In the genomic region with DNA sequence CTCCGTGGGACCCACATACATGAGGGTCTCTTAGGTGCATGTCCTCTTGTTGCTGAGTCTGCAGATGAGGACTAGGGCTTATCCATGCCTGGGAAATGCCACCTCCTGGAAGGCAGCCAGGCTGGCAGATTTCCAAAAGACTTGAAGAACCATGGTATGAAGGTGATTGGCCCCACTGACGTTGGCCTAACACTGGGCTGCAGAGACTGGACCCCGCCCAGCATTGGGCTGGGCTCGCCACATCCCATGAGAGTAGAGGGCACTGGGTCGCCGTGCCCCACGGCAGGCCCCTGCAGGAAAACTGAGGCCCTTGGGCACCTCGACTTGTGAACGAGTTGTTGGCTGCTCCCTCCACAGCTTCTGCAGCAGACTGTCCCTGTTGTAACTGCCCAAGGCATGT, we compare ENCODE assay signal across 11 cellular contexts. TPM values are rescaled to one million over a fixed set of nuclear protein-coding genes. Genes with fewer than 3 reads are reported as not detected.
DNase-seq lines count a peak whose midpoint lies in the region; ATAC-seq and TF ChIP-seq lines count a peak whose summit lies in the region.
"Had no signal": no experiment of that assay in that cellular context is flagged by ENCODE, and none has a peak within 500 bp of the region (broad histone marks: within the 10 kb centered on the region; RNA-seq: fewer than 3 reads in every experiment).

No MANE protein-coding gene starts in this region.

- intact Hi-C loops in activated T-helper 2 cell treated with anti-CD3 and anti-CD28 coated beads, Interferon-gamma antibody, Interleukin-2, Interleukin-4, amounts not matched to agents 10 μg/mL and 5 μg/mL and 100 μg/mL, durations not matched to agents 14 hours and 24 hours and 36 hours (cut with micrococcal nuclease): loop anchor here (10.0 kb wide), 1 partner anchor 769 kb away; no protein-coding TSS in a partner anchor
- intact Hi-C loops in uterus (cut with DNase I; ENCODE audit: low total_unique reads): loop anchor here (10.0 kb wide), 1 partner anchor 129 kb away; no protein-coding TSS in a partner anchor

- peaks cover 74% of the 10 kb centered on the region for H3K4me1 Mint-ChIP-seq in stimulated activated naive CD8-positive, alpha-beta T cell treated with anti-CD3 and anti-CD28 coated beads, Interleukin-15, amount 100 ng/mL, for 72 hours
- peaks cover 59% of the 10 kb centered on the region for H3K4me1 Mint-ChIP-seq in activated T-helper 2 cell treated with anti-CD3 and anti-CD28 coated beads, Interferon-gamma antibody, Interleukin-2, Interleukin-4, amounts not matched to agents 10 μg/mL and 5 μg/mL and 100 μg/mL, durations not matched to agents 14 hours and 24 hours and 36 hours (ENCODE audit: low read depth)

- H3K27ac ChIP-seq in uterus: no peak overlapping the region
- H3K27ac ChIP-seq: dorsolateral prefrontal cortex, thoracic aorta had no signal

- no peaks in the 10 kb centered on the region for H3K27me3 Mint-ChIP-seq in stimulated activated naive CD8-positive, alpha-beta T cell treated with anti-CD3 and anti-CD28 coated beads, Interleukin-15, amount 100 ng/mL, for 72 hours
- H3K27me3 Mint-ChIP-seq in activated T-helper 2 cell treated with anti-CD3 and anti-CD28 coated beads, Interferon-gamma antibody, Interleukin-2, Interleukin-4, amounts not matched to agents 10 μg/mL and 5 μg/mL and 100 μg/mL, durations not matched to agents 14 hours and 24 hours and 36 hours (ENCODE audit: low read depth): no peaks in the 10 kb centered on the region
- H3K27me3 Mint-ChIP-seq: IgD-negative memory B cell had no signal

- no peak overlapping the region for H3K4me3 ChIP-seq in uterus
- H3K4me3 ChIP-seq: dorsolateral prefrontal cortex, thoracic aorta had no signal

- TF ChIP-seq POLR2A in uterus (IDR thresholded peaks at IDR 0.05): no peak

- no peak for TF ChIP-seq CTCF in uterus (IDR thresholded peaks at IDR 0.05)
- TF ChIP-seq CTCF in GM20000 (IDR thresholded peaks at IDR 0.05; ENCODE audit: extremely low read depth, missing control alignments): no peak

- H3K36me3 ChIP-seq in uterus: no peaks in the 10 kb centered on the region

- no peak for DNase-seq in stimulated activated naive CD8-positive, alpha-beta T cell treated with anti-CD3 and anti-CD28 coated beads, Interleukin-15, amount 100 ng/mL, for 72 hours
- no peak for DNase-seq in stimulated activated naive CD8-positive, alpha-beta T cell treated with anti-CD3 and anti-CD28 coated beads, Interleukin-15, Interleukin-2, amounts not matched to agents 100 U/mL and 50 U/mL, for 24 hours
- no peak for DNase-seq in activated T-helper 2 cell treated with anti-CD3 and anti-CD28 coated beads, Interferon-gamma antibody, Interleukin-2, Interleukin-4, amounts not matched to agents 10 μg/mL and 5 μg/mL and 100 μg/mL, durations not matched to agents 14 hours and 24 hours and 36 hours (ENCODE audit: low spot score)
- DNase-seq in left lobe of liver (ENCODE audit: low spot score) (peak; percentile 99), uterus (peak; percentile 39 to 52), NCI-H187 (lab: John Stamatoyannopoulos, UW) (no peak), GM20000 (ENCODE audit: low spot score) (no peak)
- DNase-seq: dorsolateral prefrontal cortex had no signal

- no peaks in the 10 kb centered on the region for H3K27me3 ChIP-seq in uterus
- H3K27me3 ChIP-seq: dorsolateral prefrontal cortex had no signal

- peaks cover 72% of the 10 kb centered on the region for H3K36me3 Mint-ChIP-seq in activated T-helper 2 cell treated with anti-CD3 and anti-CD28 coated beads, Interferon-gamma antibody, Interleukin-2, Interleukin-4, amounts not matched to agents 10 μg/mL and 5 μg/mL and 100 μg/mL, durations not matched to agents 14 hours and 24 hours and 36 hours (ENCODE audit: low read depth)

- H3K4me1 ChIP-seq in uterus: no peaks in the 10 kb centered on the region

- peaks cover 0 to 5% of the 10 kb centered on the region in 2 donors for H3K9me3 Mint-ChIP-seq in stimulated activated naive CD8-positive, alpha-beta T cell treated with anti-CD3 and anti-CD28 coated beads, Interleukin-15, amount 100 ng/mL, for 72 hours
- H3K9me3 Mint-ChIP-seq in activated T-helper 2 cell treated with anti-CD3 and anti-CD28 coated beads, Interferon-gamma antibody, Interleukin-2, Interleukin-4, amounts not matched to agents 10 μg/mL and 5 μg/mL and 100 μg/mL, durations not matched to agents 14 hours and 24 hours and 36 hours: no peaks in the 10 kb centered on the region
- H3K9me3 Mint-ChIP-seq: IgD-negative memory B cell had no signal

- no peaks in the 10 kb centered on the region for H3K9me3 ChIP-seq in uterus
- H3K9me3 ChIP-seq: thoracic aorta had no signal

- H3K27ac Mint-ChIP-seq in stimulated activated naive CD8-positive, alpha-beta T cell treated with anti-CD3 and anti-CD28 coated beads, Interleukin-15, amount 100 ng/mL, for 72 hours: peak overlapping the region; percentile 90 to 96
- peak overlapping the region; percentile 88 for H3K27ac Mint-ChIP-seq in activated T-helper 2 cell treated with anti-CD3 and anti-CD28 coated beads, Interferon-gamma antibody, Interleukin-2, Interleukin-4, amounts not matched to agents 10 μg/mL and 5 μg/mL and 100 μg/mL, durations not matched to agents 14 hours and 24 hours and 36 hours

- no peak overlapping the region for H3K4me3 Mint-ChIP-seq in stimulated activated naive CD8-positive, alpha-beta T cell treated with anti-CD3 and anti-CD28 coated beads, Interleukin-15, amount 100 ng/mL, for 72 hours
- no peak overlapping the region for H3K4me3 Mint-ChIP-seq in activated T-helper 2 cell treated with anti-CD3 and anti-CD28 coated beads, Interferon-gamma antibody, Interleukin-2, Interleukin-4, amounts not matched to agents 10 μg/mL and 5 μg/mL and 100 μg/mL, durations not matched to agents 14 hours and 24 hours and 36 hours (ENCODE audit: low read depth)
- H3K4me3 Mint-ChIP-seq: IgD-negative memory B cell had no signal

- ATAC-seq in stimulated activated naive CD8-positive, alpha-beta T cell treated with anti-CD3 and anti-CD28 coated beads, Interleukin-15, amount 100 ng/mL, for 72 hours: no peak
- no peak for ATAC-seq in stimulated activated naive CD8-positive, alpha-beta T cell treated with anti-CD3 and anti-CD28 coated beads, Interleukin-15, Interleukin-2, amounts not matched to agents 100 U/mL and 50 U/mL, for 24 hours
- ATAC-seq in left lobe of liver (peak; percentile 80), GM21381 (IDR thresholded peaks at IDR 0.05; ENCODE audit: unreplicated experiment) (no peak)

RNA-seq across cellular contexts. Expression of a gene that starts 38.2 kb away (rescaled TPM):
- 84.2 and 84.5 TPM in 2 replicates for total RNA-seq in activated T-helper 2 cell treated with anti-CD3 and anti-CD28 coated beads, Interferon-gamma antibody, Interleukin-2, Interleukin-4, amounts not matched to agents 10 μg/mL and 5 μg/mL and 100 μg/mL, durations not matched to agents 14 hours and 24 hours and 36 hours
- total RNA-seq in left lobe of liver (0.33 TPM), uterus (under 1 TPM in 2 of 4 donors, not detected in 2; 0.21 to 0.46 TPM)

RNA-seq across cellular contexts. Expression of a gene that starts 50.0 kb away (rescaled TPM):
- total RNA-seq in activated T-helper 2 cell treated with anti-CD3 and anti-CD28 coated beads, Interferon-gamma antibody, Interleukin-2, Interleukin-4, amounts not matched to agents 10 μg/mL and 5 μg/mL and 100 μg/mL, durations not matched to agents 14 hours and 24 hours and 36 hours: 434 and 437 TPM in 2 replicates
- total RNA-seq in left lobe of liver: 51.4 TPM
- 100 to 1,000 TPM in 1 of 4 donors, 10 to 100 TPM in 2, 1 to 10 TPM in 1; 9.4 to 137 (median 45.4) TPM for total RNA-seq in uterus

Comparison
In these comparisons a context has a peak if more than half of its experiments do, and no peak if none do; other contexts are left out.
1. DNase-seq: peak in left lobe of liver (single experiment) and uterus (2 of 2); none in stimulated activated naive CD8-positive, alpha-beta T cell treated with anti-CD3 and anti-CD28 coated beads, Interleukin-15, amount 100 ng/mL, for 72 hours (0 of 2), stimulated activated naive CD8-positive, alpha-beta T cell treated with anti-CD3 and anti-CD28 coated beads, Interleukin-15, Interleukin-2, amounts not matched to agents 100 U/mL and 50 U/mL, for 24 hours (single experiment), activated T-helper 2 cell treated with anti-CD3 and anti-CD28 coated beads, Interferon-gamma antibody, Interleukin-2, Interleukin-4, amounts not matched to agents 10 μg/mL and 5 μg/mL and 100 μg/mL, durations not matched to agents 14 hours and 24 hours and 36 hours (single experiment), NCI-H187 (0 of 2) and GM20000 (single experiment).
2. RNA of a gene that starts 38.2 kb away (total RNA-seq): 84.2 to 84.5 TPM in activated T-helper 2 cell treated with anti-CD3 and anti-CD28 coated beads, Interferon-gamma antibody, Interleukin-2, Interleukin-4, amounts not matched to agents 10 μg/mL and 5 μg/mL and 100 μg/mL, durations not matched to agents 14 hours and 24 hours and 36 hours; 0.33 TPM in left lobe of liver (single experiment) and 0.21 to 0.46 TPM in uterus; every median in the first group is over 10 times any median in the second.